23 cellular contexts compared by ENCODE assay signal in the genomic region with DNA sequence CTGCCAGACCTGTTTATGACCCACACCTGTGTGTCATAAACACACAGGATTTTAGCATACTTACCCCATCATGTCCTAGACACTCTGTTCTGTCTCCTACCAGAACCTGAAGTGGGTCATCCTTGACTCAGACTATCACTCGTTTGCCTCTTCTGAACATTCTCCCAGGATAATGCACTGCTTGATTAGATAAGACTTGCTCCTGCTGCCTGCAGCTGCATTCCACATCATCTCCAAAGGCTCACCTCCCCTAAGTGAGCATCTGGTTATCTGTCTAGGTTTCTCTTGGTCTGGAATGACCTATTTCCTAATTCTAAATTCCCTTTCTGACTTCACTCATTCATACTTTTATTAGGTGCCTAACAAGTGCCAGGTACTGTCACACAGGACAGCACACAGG.
DNase-seq lines count a peak whose midpoint lies in the region; TF ChIP-seq lines count a peak whose summit lies in the region.
"Had no signal": no experiment of that assay in that cellular context is flagged by ENCODE, and none has a peak within 500 bp of the region (broad histone marks: within the 10 kb centered on the region; RNA-seq: fewer than 3 reads in every experiment).

No MANE protein-coding gene starts in this region.

- H3K4me3 Mint-ChIP-seq in endodermal cell = no peak overlapping the region
- H3K4me3 Mint-ChIP-seq: CD14-positive monocyte; CD4-positive, alpha-beta memory T cell; CD4-positive, CD25-positive, alpha-beta regulatory T cell; CD8-positive, alpha-beta memory T cell had no signal

- H3K9ac ChIP-seq in endodermal cell (ENCODE audit: extremely low read depth, low read length, poor library complexity, severe bottlenecking) = no peak overlapping the region
- no peak overlapping the region for H3K9ac ChIP-seq in mesendoderm (ENCODE audit: low read length)
- H3K9ac ChIP-seq: BLaER1 had no signal

- H3K4ac ChIP-seq in mesendoderm (ENCODE audit: low read depth, low read length) = no peak overlapping the region

- H3K4me1 Mint-ChIP-seq in endodermal cell = peaks cover 34% of the 10 kb centered on the region
- H3K4me1 Mint-ChIP-seq: CD14-positive monocyte; CD4-positive, alpha-beta memory T cell; CD4-positive, CD25-positive, alpha-beta regulatory T cell; CD8-positive, alpha-beta memory T cell had no signal

- peaks cover 4% of the 10 kb centered on the region for H3K9me3 ChIP-seq in endodermal cell (ENCODE audit: control insufficient read depth, low read length)
- H3K9me3 ChIP-seq: BE2C, BLaER1 had no signal

- H3K27ac ChIP-seq in endodermal cell (ENCODE audit: low read depth, low read length) = no peak overlapping the region
- H3K27ac ChIP-seq in mesendoderm (ENCODE audit: low read depth, low read length) = no peak overlapping the region
- H3K27ac ChIP-seq: BLaER1 had no signal

- peak overlapping the region; percentile 37 for H3K27ac Mint-ChIP-seq in endodermal cell
- H3K27ac Mint-ChIP-seq: CD14-positive monocyte; CD4-positive, alpha-beta memory T cell; CD4-positive, CD25-positive, alpha-beta regulatory T cell; CD8-positive, alpha-beta memory T cell had no signal

- H3K56ac ChIP-seq in mesendoderm (ENCODE audit: low read length) = no peak overlapping the region

- no peaks in the 10 kb centered on the region for H3K79me2 ChIP-seq in mesendoderm (ENCODE audit: control insufficient read depth, insufficient read depth, low read length)

- H3K36me3 ChIP-seq in endodermal cell (ENCODE audit: control insufficient read depth, insufficient read depth, low read length) (no peaks in the 10 kb centered on the region), mesendoderm (ENCODE audit: control insufficient read depth, insufficient read depth, low read length) (no peaks in the 10 kb centered on the region)
- H3K36me3 ChIP-seq: BE2C, BLaER1 had no signal

- peaks cover 6% of the 10 kb centered on the region for H3K27me3 Mint-ChIP-seq in endodermal cell (ENCODE audit: insufficient read depth)
- H3K27me3 Mint-ChIP-seq: CD4-positive, CD25-positive, alpha-beta regulatory T cell; CD8-positive, alpha-beta memory T cell had no signal

- no peaks in the 10 kb centered on the region for H3K27me3 ChIP-seq in endodermal cell (ENCODE audit: control insufficient read depth, insufficient read depth, low read length, poor library complexity, severe bottlenecking)
- no peaks in the 10 kb centered on the region for H3K27me3 ChIP-seq in mesendoderm (ENCODE audit: insufficient read depth, low read length, poor library complexity)
- H3K27me3 ChIP-seq: BE2C, BLaER1 had no signal

- H3K36me3 Mint-ChIP-seq in endodermal cell (ENCODE audit: low read depth) = no peaks in the 10 kb centered on the region
- H3K36me3 Mint-ChIP-seq: CD14-positive monocyte; CD4-positive, alpha-beta memory T cell; CD4-positive, CD25-positive, alpha-beta regulatory T cell; CD8-positive, alpha-beta memory T cell had no signal

- no peak overlapping the region for H2BK5ac ChIP-seq in mesendoderm (ENCODE audit: low read length)

- no peak overlapping the region for H3K4me2 ChIP-seq in mesendoderm (ENCODE audit: low read length)
- H3K4me2 ChIP-seq: BLaER1 had no signal

- H3K4me3 ChIP-seq in endodermal cell (ENCODE audit: low read length) = no peak overlapping the region
- H3K4me3 ChIP-seq in mesendoderm (ENCODE audit: low read length) = no peak overlapping the region
- H3K4me3 ChIP-seq: BLaER1, GM12878 had no signal

- no peak overlapping the region for H4K5ac ChIP-seq in mesendoderm (ENCODE audit: low read length)

- H3K18ac ChIP-seq in mesendoderm (ENCODE audit: low read length) = no peak overlapping the region

- no peak overlapping the region for H2BK120ac ChIP-seq in mesendoderm (ENCODE audit: low read depth, low read length)

- H4K8ac ChIP-seq in mesendoderm (ENCODE audit: low read depth, low read length) = no peak overlapping the region

- WGBS in endodermal cell (ENCODE audit: insufficient coverage in 1 of 2, insufficient read length in 1 of 2), 2 experiments = 51 to 55% methylated on average over 1 of the region's 1 CpG
- no CpG with 5 or more reads among the region's 1 CpG for WGBS in mesendoderm (ENCODE audit: extremely low coverage, insufficient coverage, low lambda C conversion rate)

- DNase-seq in endodermal cell (no peak), mesendoderm (peak; percentile 65), T1000 (lab: John Stamatoyannopoulos, UW) (no peak)
- DNase-seq in stimulated activated CD4-positive, alpha-beta T cell treated with anti-CD3 and anti-CD28 coated beads, Interleukin-2, amount 100 ng/mL, for 24 hours = no peak
- no peak for DNase-seq in stimulated activated CD4-positive, alpha-beta T cell treated with anti-CD3 and anti-CD28 coated beads, Interleukin-4, amount 100 ng/mL, for 1 hour
- DNase-seq: 8988T; ACHN; BE2C; C1 segment of cervical spinal cord; CD4-positive, alpha-beta memory T cell; CD4-positive, CD25-positive, alpha-beta regulatory T cell; CD8-positive, alpha-beta memory T cell; COR-L47; DMS 273 treated with DMSO at 0.1 percent for 48 hours; DMS153; DMS53; DMS79; DND-41; EL; GDM1 had no signal

- no peaks in the 10 kb centered on the region for H3K79me1 ChIP-seq in mesendoderm (ENCODE audit: low read length)

- TF ChIP-seq CTCF in endodermal cell (conservative IDR thresholded peaks at IDR 0.05) = no peak

- peaks cover 1% of the 10 kb centered on the region for H3K9me3 Mint-ChIP-seq in endodermal cell

- no peak overlapping the region for H2BK15ac ChIP-seq in mesendoderm (replicated peaks; ENCODE audit: low read depth)

- no peak overlapping the region for H2AK5ac ChIP-seq in mesendoderm (ENCODE audit: low read length)

- H3K4me1 ChIP-seq in endodermal cell (ENCODE audit: control insufficient read depth, insufficient read depth, low read length) = peaks cover 7% of the 10 kb centered on the region
- H3K4me1 ChIP-seq in mesendoderm (ENCODE audit: control insufficient read depth, low read depth, low read length) = peaks cover 2% of the 10 kb centered on the region
- H3K4me1 ChIP-seq: BLaER1 had no signal

- no peak overlapping the region for H3K23ac ChIP-seq in mesendoderm (ENCODE audit: low read length)
